23 cellular contexts compared by ENCODE assay signal in genomic region chr2:62817348-62817747, GRCh38.
DNase-seq lines count a peak whose midpoint lies in the region; ATAC-seq, FAIRE-seq and TF ChIP-seq lines count a peak whose summit lies in the region.
"Had no signal": no experiment of that assay in that cellular context is flagged by ENCODE, and none has a peak within 500 bp of the region (broad histone marks: within the 10 kb centered on the region; RNA-seq: fewer than 3 reads in every experiment).

No MANE protein-coding gene starts in this region.

- H3K27ac ChIP-seq in HepG2 (ENCODE audit: extremely low read length, insufficient read depth, low read length): no peak overlapping the region
- no peak overlapping the region for H3K27ac ChIP-seq in right lobe of liver
- no peak overlapping the region for H3K27ac ChIP-seq in mesenchymal stem cell (ENCODE audit: low read length, poor library complexity, severe bottlenecking)
- H3K27ac ChIP-seq in smooth muscle cell (ENCODE audit: low read depth): peak overlapping the region; percentile 18
- H3K27ac ChIP-seq: SJCRH30 had no signal

- H4K91ac ChIP-seq in mesenchymal stem cell (ENCODE audit: low read length): no peak overlapping the region

- H3K4me1 ChIP-seq in HepG2 (ENCODE audit: insufficient read depth, low read length): peaks cover 27% of the 10 kb centered on the region
- peaks cover 0 to 19% (median 3%) of the 10 kb centered on the region in 4 donors for H3K4me1 ChIP-seq in right lobe of liver
- peaks cover 3% of the 10 kb centered on the region for H3K4me1 ChIP-seq in mesenchymal stem cell (ENCODE audit: control insufficient read depth, insufficient read depth, low read depth, low read length)
- peaks cover 9% of the 10 kb centered on the region for H3K4me1 ChIP-seq in smooth muscle cell (ENCODE audit: low read depth)
- H3K4me1 ChIP-seq: BE2C, SJCRH30 had no signal

- no peak overlapping the region for H3K4me2 ChIP-seq in HepG2 (ENCODE audit: low read depth, low read length)
- no peak overlapping the region for H3K4me2 ChIP-seq in mesenchymal stem cell (ENCODE audit: low read length, poor library complexity, severe bottlenecking)
- no peak overlapping the region for H3K4me2 ChIP-seq in smooth muscle cell

- TF ChIP-seq RAD21 in HepG2 (CRISPR knock-in tag; IDR thresholded peaks at IDR 0.05): no peak

- no peak overlapping the region for H2BK120ac ChIP-seq in mesenchymal stem cell (ENCODE audit: low read depth, low read length)

- no peak overlapping the region for H2BK12ac ChIP-seq in mesenchymal stem cell (ENCODE audit: low read length in 2 of 2)

- H3K79me2 ChIP-seq in HepG2 (ENCODE audit: insufficient read depth, low read length): peaks cover 80% of the 10 kb centered on the region
- H3K79me2 ChIP-seq in smooth muscle cell (ENCODE audit: low read depth): peaks cover 3% of the 10 kb centered on the region

- no peak overlapping the region for H4K8ac ChIP-seq in mesenchymal stem cell (ENCODE audit: low read length)

- BruUV-seq in HepG2 (replicated peaks; lab: Mats Ljungman, UMichigan): TSS peak; percentile 13

- TF ChIP-seq CTCF in HepG2 (CRISPR knock-in tag; IDR thresholded peaks at IDR 0.05): no peak
- TF ChIP-seq CTCF in right lobe of liver (IDR thresholded peaks at IDR 0.05): no peak
- no peak for TF ChIP-seq CTCF in epithelial cell of esophagus (IDR thresholded peaks at IDR 0.05; ENCODE audit: insufficient read depth, low read depth, low read length, missing control alignments)
- TF ChIP-seq CTCF in smooth muscle cell (IDR thresholded peaks at IDR 0.05; ENCODE audit: borderline replicate concordance, insufficient read depth, poor library complexity, severe bottlenecking): no peak

- H3K27me3 ChIP-seq in HepG2 (ENCODE audit: control insufficient read depth in 1 of 2, insufficient read depth in 2 of 2, low read length in 2 of 2) (no peaks in the 10 kb centered on the region), right lobe of liver (no peaks in the 10 kb centered on the region), mesenchymal stem cell (ENCODE audit: control insufficient read depth in 1 of 2, insufficient read depth in 1 of 2, low read length in 2 of 2) (no peaks in the 10 kb centered on the region), smooth muscle cell (ENCODE audit: low read depth) (no peaks in the 10 kb centered on the region)
- H3K27me3 ChIP-seq: BE2C, SJCRH30 had no signal

- no peak for DNase-seq in HepG2 (ENCODE audit: low spot score)
- no peak for DNase-seq in right lobe of liver
- peak; percentile 33 for DNase-seq in epithelial cell of esophagus (ENCODE audit: low read depth)
- no peak for DNase-seq in mesenchymal stem cell
- no peak for DNase-seq in smooth muscle cell (lab: John Stamatoyannopoulos, UW; ENCODE audit: unreplicated experiment)
- DNase-seq in COR-L47 (lab: John Stamatoyannopoulos, UW): no peak
- DNase-seq: 8988T, BE2C, KBM-7, MV-4-11, NCI-H1105, NCI-H1436 treated with DMSO at 0.1 percent for 48 hours, NCI-H187 treated with DMSO at 0.1 percent for 48 hours, NCI-H2171 treated with DMSO at 0.1 percent for 48 hours, NCI-H524, NCI-H774, SJCRH30 had no signal

- H2AK5ac ChIP-seq in mesenchymal stem cell (ENCODE audit: low read length, severe bottlenecking): no peak overlapping the region

- peak overlapping the region in 1 of 2 experiments; percentile 33 for H3K18ac ChIP-seq in mesenchymal stem cell (ENCODE audit: low read depth in 1 of 2, low read length in 2 of 2)

- no peak overlapping the region for H3K4ac ChIP-seq in mesenchymal stem cell (ENCODE audit: low read depth in 1 of 2, low read length in 2 of 2)

- in situ Hi-C loops in HepG2 (cut with HindIII; ENCODE audit: extremely low pct_ligation_motif_present, low pct_unique_long_range_greater_than_20kb): no loop called here

- intact Hi-C loops in HepG2 (cut with micrococcal nuclease; ENCODE audit: unreplicated experiment) (no loop called here), right lobe of liver (cut with DNase I) (no loop called here)

- TF ChIP-seq EP300 in HepG2 (IDR thresholded peaks at IDR 0.05; ENCODE audit: low read depth in 2 of 2, low read length in 2 of 2) (no peak), HepG2 (CRISPR knock-in tag; IDR thresholded peaks at IDR 0.05; ENCODE audit: borderline replicate concordance) (no peak)

- WGBS in HepG2 (ENCODE audit: low lambda C conversion rate): 81% methylated on average over 1 of the region's 1 CpG
- 42% methylated on average over 1 of the region's 1 CpG for WGBS in right lobe of liver (ENCODE audit: insufficient coverage, low coverage, low lambda C conversion rate, missing lambda C conversion rate)
- WGBS in mesenchymal stem cell: 87% methylated on average over 1 of the region's 1 CpG
- WGBS in smooth muscle cell (ENCODE audit: low lambda C conversion rate): 9% methylated on average over 1 of the region's 1 CpG

- POLR2A ChIA-PET in HepG2 (lab: Yijun Ruan, JAX): no interaction called here

- no peak overlapping the region for H2BK15ac ChIP-seq in mesenchymal stem cell (ENCODE audit: low read depth, poor library complexity, severe bottlenecking)

- TF ChIP-seq POLR2A in HepG2 (IDR thresholded peaks at IDR 0.05; ENCODE audit: insufficient read depth in 1 of 2, low read depth in 2 of 2, low read length in 2 of 2) (no peak), right lobe of liver (IDR thresholded peaks at IDR 0.05) (no peak)

- H3K9me3 ChIP-seq in HepG2 (ENCODE audit: low read length): no peaks in the 10 kb centered on the region
- no peaks in the 10 kb centered on the region for H3K9me3 ChIP-seq in right lobe of liver
- H3K9me3 ChIP-seq in mesenchymal stem cell (ENCODE audit: control insufficient read depth, low read length): no peaks in the 10 kb centered on the region
- H3K9me3 ChIP-seq in smooth muscle cell (replicated peaks; ENCODE audit: low read depth): no peaks in the 10 kb centered on the region
- H3K9me3 ChIP-seq: BE2C, SJCRH30 had no signal

- FAIRE-seq in HepG2 (lab: Jason Lieb, UNC): no peak
- FAIRE-seq: D721Med, G401.6, H54 had no signal

- H4K20me1 ChIP-seq in HepG2 (ENCODE audit: insufficient read depth, low read length) (peaks cover 63% of the 10 kb centered on the region), smooth muscle cell (ENCODE audit: low read depth) (peaks cover 55% of the 10 kb centered on the region)

- ATAC-seq in HepG2 (no peak), right lobe of liver (no peak), GM19395 (IDR thresholded peaks at IDR 0.05; ENCODE audit: unreplicated experiment) (no peak), GM21737 (IDR thresholded peaks at IDR 0.05; ENCODE audit: unreplicated experiment) (no peak)
- ATAC-seq: Right ventricle myocardium inferior had no signal

- H3K79me1 ChIP-seq in mesenchymal stem cell (replicated peaks; ENCODE audit: low read length, poor library complexity, severe bottlenecking): peaks cover 15% of the 10 kb centered on the region

- CTCF ChIA-PET in HepG2 (lab: Yijun Ruan, JAX; ENCODE audit: low intra/inter-chr PET ratio, low total read pairs): no interaction called here

- H3K4me3 ChIP-seq in HepG2 (replicated peaks in 1 of 3; ENCODE audit: insufficient read depth in 1 of 3, low read depth in 2 of 3, low read length in 3 of 3) (no peak overlapping the region), right lobe of liver (no peak overlapping the region), epithelial cell of esophagus (ENCODE audit: low read length) (no peak overlapping the region), mesenchymal stem cell (ENCODE audit: insufficient read depth in 1 of 2, low read depth in 1 of 2, low read length in 2 of 2) (no peak overlapping the region), smooth muscle cell (no peak overlapping the region)
- H3K4me3 ChIP-seq: SJCRH30 had no signal

- H3K36me3 ChIP-seq in HepG2 (replicated peaks in 1 of 2; ENCODE audit: control insufficient read depth in 1 of 2, insufficient read depth in 2 of 2, low read length in 2 of 2) (peaks cover 9 to 19% of the 10 kb centered on the region in 2 experiments), right lobe of liver (no peaks in the 10 kb centered on the region), mesenchymal stem cell (ENCODE audit: control insufficient read depth in 1 of 2, insufficient read depth in 2 of 2, low read depth in 1 of 2, low read length in 2 of 2) (no peaks in the 10 kb centered on the region), smooth muscle cell (ENCODE audit: low read depth) (no peaks in the 10 kb centered on the region)
- H3K36me3 ChIP-seq: BE2C, SJCRH30 had no signal

- H3K23ac ChIP-seq in mesenchymal stem cell (ENCODE audit: low read length in 2 of 2): no peak overlapping the region

- no peak overlapping the region for H2BK5ac ChIP-seq in mesenchymal stem cell (ENCODE audit: low read depth, low read length, poor library complexity, severe bottlenecking)

- no peak overlapping the region for H3K9ac ChIP-seq in HepG2 (ENCODE audit: insufficient read depth, low read depth, low read length)
- H3K9ac ChIP-seq in mesenchymal stem cell (ENCODE audit: low read length): peak overlapping the region; percentile 10
- H3K9ac ChIP-seq in smooth muscle cell (ENCODE audit: low read depth): no peak overlapping the region

- no peak overlapping the region for H3K14ac ChIP-seq in mesenchymal stem cell (ENCODE audit: low read length in 2 of 2)

- H3F3A ChIP-seq in smooth muscle cell (ENCODE audit: low read depth): no peaks in the 10 kb centered on the region

- H2AFZ ChIP-seq in HepG2 (ENCODE audit: low read length): no peak overlapping the region
- no peak overlapping the region for H2AFZ ChIP-seq in mesenchymal stem cell (ENCODE audit: low read depth, low read length)
- H2AFZ ChIP-seq in smooth muscle cell (ENCODE audit: low read depth): no peak overlapping the region

TF ChIP-seq in HepG2, 621 proteins besides CTCF, POLR2A, EP300 and RAD21:
- TF ChIP-seq IRF2 (CRISPR knock-in tag; IDR thresholded peaks at IDR 0.05) (no peak), RBM22 (optimal IDR thresholded peaks at IDR 0.05; ENCODE audit: low read length) (peak; percentile 56), ZNF691 (CRISPR knock-in tag; IDR thresholded peaks at IDR 0.05; ENCODE audit: borderline replicate concordance, low read depth) (no peak), POLR2AphosphoS2 (IDR thresholded peaks at IDR 0.05; ENCODE audit: low read depth, low read length) (0 out of 2 replicates have a peak, but pooled peaks have one; percentile 15), ZNF709 (CRISPR knock-in tag; IDR thresholded peaks at IDR 0.05) (no peak), NFIC (IDR thresholded peaks at IDR 0.05; ENCODE audit: low read length) (no peak), NR2C2 (CRISPR knock-in tag; IDR thresholded peaks at IDR 0.05; ENCODE audit: borderline replicate concordance) (no peak)
